ENCODE assay signal across 1 cellular context in the genomic region with DNA sequence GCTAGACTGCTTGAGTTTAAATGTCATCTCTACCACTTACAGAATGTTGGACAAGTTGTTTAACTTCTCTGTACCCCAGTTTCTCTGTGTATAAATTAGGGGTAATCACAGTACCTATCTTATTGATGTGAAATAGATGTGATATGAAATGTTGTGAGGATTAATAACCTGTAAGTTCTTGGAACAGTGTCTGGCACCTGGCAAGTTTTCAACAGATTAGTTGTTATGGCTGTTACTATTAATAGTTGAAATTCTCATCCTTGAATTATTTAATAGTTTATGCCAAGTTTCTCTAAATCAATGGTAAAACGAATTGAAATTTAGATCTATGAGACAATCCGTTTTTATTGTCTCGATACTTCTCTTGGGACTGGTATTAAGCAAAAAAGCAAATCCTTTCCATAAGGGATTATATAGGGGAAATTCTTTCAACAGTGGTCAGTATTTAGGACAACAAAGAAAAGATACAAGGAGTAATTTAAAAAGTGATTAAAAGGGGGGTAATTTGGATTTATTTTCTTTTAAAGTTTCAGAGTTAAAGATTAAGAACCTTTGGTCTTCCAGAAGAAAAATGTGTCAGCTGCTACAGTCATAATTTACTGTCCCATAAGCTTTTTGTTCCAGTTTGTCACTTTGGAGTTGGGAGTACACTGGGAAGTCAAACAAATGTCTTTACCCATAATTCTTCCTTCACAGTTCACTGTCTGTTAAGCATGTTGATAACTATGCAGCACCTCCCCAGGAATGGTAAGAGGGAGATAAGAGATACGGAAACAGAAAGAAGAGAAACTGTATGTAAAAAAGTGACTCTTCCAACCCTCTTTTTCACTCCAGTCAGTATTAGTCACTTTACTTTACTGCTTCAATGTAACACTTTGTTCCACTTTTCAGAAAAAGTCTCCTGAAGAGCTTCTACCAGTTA.
TF ChIP-seq lines count a peak whose summit lies in the region.

No MANE protein-coding gene starts in this region.

TF ChIP-seq in K562, 482 proteins besides CTCF, POLR2A, EP300 and RAD21 (continued from another document and continues in another):
- TF ChIP-seq PURB (CRISPR knock-in tag; IDR thresholded peaks at IDR 0.05; ENCODE audit: low read depth), result no peak
- TF ChIP-seq ZNF41 (CRISPR knock-in tag; conservative IDR thresholded peaks at IDR 0.05), result no peak
- no peak for TF ChIP-seq ESRRA (IDR thresholded peaks at IDR 0.05; ENCODE audit: borderline replicate concordance, low read depth)
- no peak for TF ChIP-seq POLR2H (tag; IDR thresholded peaks at IDR 0.05; ENCODE audit: low read depth)
- TF ChIP-seq, protein P1, sequence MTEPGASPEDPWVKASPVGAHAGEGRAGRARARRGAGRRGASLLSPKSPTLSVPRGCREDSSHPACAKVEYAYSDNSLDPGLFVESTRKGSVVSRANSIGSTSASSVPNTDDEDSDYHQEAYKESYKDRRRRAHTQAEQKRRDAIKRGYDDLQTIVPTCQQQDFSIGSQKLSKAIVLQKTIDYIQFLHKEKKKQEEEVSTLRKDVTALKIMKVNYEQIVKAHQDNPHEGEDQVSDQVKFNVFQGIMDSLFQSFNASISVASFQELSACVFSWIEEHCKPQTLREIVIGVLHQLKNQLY (CRISPR knock-in tag; conservative IDR thresholded peaks at IDR 0.05), result no peak
- TF ChIP-seq FIP1L1 (IDR thresholded peaks at IDR 0.05; ENCODE audit: low read depth, low read length, poor library complexity, severe bottlenecking), result no peak
- TF ChIP-seq ELF1 (tag; IDR thresholded peaks at IDR 0.05), result no peak
- peak; percentile 40 for TF ChIP-seq HMGN3 (IDR thresholded peaks at IDR 0.05; ENCODE audit: borderline replicate concordance, extremely low read depth, insufficient read length, low read depth, low read length)
- TF ChIP-seq, protein P2, sequence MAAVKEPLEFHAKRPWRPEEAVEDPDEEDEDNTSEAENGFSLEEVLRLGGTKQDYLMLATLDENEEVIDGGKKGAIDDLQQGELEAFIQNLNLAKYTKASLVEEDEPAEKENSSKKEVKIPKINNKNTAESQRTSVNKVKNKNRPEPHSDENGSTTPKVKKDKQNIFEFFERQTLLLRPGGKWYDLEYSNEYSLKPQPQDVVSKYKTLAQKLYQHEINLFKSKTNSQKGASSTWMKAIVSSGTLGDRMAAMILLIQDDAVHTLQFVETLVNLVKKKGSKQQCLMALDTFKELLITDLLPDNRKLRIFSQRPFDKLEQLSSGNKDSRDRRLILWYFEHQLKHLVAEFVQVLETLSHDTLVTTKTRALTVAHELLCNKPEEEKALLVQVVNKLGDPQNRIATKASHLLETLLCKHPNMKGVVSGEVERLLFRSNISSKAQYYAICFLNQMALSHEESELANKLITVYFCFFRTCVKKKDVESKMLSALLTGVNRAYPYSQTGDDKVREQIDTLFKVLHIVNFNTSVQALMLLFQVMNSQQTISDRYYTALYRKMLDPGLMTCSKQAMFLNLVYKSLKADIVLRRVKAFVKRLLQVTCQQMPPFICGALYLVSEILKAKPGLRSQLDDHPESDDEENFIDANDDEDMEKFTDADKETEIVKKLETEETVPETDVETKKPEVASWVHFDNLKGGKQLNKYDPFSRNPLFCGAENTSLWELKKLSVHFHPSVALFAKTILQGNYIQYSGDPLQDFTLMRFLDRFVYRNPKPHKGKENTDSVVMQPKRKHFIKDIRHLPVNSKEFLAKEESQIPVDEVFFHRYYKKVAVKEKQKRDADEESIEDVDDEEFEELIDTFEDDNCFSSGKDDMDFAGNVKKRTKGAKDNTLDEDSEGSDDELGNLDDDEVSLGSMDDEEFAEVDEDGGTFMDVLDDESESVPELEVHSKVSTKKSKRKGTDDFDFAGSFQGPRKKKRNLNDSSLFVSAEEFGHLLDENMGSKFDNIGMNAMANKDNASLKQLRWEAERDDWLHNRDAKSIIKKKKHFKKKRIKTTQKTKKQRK (IDR thresholded peaks at IDR 0.05; ENCODE audit: borderline replicate concordance, low read depth, low read length), result no peak
- TF ChIP-seq MEIS2 (IDR thresholded peaks at IDR 0.05; ENCODE audit: partially characterized antibody), result peak; percentile 98
- TF ChIP-seq SRF (CRISPR knock-in tag; IDR thresholded peaks at IDR 0.05), result 0 out of 4 replicates have a peak, but pooled peaks of 1 of the 2 experiments have one; percentile 48
- TF ChIP-seq, protein P3, sequence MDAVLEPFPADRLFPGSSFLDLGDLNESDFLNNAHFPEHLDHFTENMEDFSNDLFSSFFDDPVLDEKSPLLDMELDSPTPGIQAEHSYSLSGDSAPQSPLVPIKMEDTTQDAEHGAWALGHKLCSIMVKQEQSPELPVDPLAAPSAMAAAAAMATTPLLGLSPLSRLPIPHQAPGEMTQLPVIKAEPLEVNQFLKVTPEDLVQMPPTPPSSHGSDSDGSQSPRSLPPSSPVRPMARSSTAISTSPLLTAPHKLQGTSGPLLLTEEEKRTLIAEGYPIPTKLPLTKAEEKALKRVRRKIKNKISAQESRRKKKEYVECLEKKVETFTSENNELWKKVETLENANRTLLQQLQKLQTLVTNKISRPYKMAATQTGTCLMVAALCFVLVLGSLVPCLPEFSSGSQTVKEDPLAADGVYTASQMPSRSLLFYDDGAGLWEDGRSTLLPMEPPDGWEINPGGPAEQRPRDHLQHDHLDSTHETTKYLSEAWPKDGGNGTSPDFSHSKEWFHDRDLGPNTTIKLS (IDR thresholded peaks at IDR 0.05; ENCODE audit: borderline replicate concordance, low read depth), result peak; percentile 15; the same call in 1 of the 2 replicates
- peak; percentile 90 for TF ChIP-seq TAL1 (IDR thresholded peaks at IDR 0.05)
- peak; percentile 85 for TF ChIP-seq ZNF766 (CRISPR knock-in tag; conservative IDR thresholded peaks at IDR 0.05)
- peak; percentile 78 for TF ChIP-seq STAT5A (IDR thresholded peaks at IDR 0.05; ENCODE audit: borderline replicate concordance, low read length)
- peak; percentile 37; the same call in 1 of the 2 replicates for TF ChIP-seq MYC (IDR thresholded peaks at IDR 0.05; ENCODE audit: low read depth, low read length)
- TF ChIP-seq MYC (CRISPR knock-in tag; IDR thresholded peaks at IDR 0.05; ENCODE audit: borderline replicate concordance, low read depth), result no peak
- TF ChIP-seq KDM1A (IDR thresholded peaks at IDR 0.05), result peak; percentile 56 to 67; a peak in 3 of 4 replicates
- TF ChIP-seq NBN (IDR thresholded peaks at IDR 0.05; ENCODE audit: low read depth), result peak; percentile 83; the same call in 1 of the 2 replicates
- no peak for TF ChIP-seq MAFF (IDR thresholded peaks at IDR 0.05; ENCODE audit: low read length)
- TF ChIP-seq SAP30 (IDR thresholded peaks at IDR 0.05; ENCODE audit: borderline replicate concordance, insufficient read depth, low read depth, low read length, poor library complexity, severe bottlenecking), result no peak
- no peak for TF ChIP-seq NRF1 (conservative IDR thresholded peaks at IDR 0.05 in 1 of 2, IDR thresholded peaks at IDR 0.05 in 1 of 2)
- peak; percentile 91 for TF ChIP-seq CBFA2T2 (conservative IDR thresholded peaks at IDR 0.05)
- peak; percentile 77 for TF ChIP-seq SMAD4 (CRISPR knock-in tag; conservative IDR thresholded peaks at IDR 0.05)
- TF ChIP-seq HDAC2 (IDR thresholded peaks at IDR 0.05), result peak; percentile 79; the same call in 1 of the 2 replicates
- peak; percentile 93 for TF ChIP-seq LEF1 (IDR thresholded peaks at IDR 0.05)
- peak; percentile 95 for TF ChIP-seq TEAD4 (IDR thresholded peaks at IDR 0.05; ENCODE audit: low read length)
- no peak for TF ChIP-seq TEAD4 (CRISPR knock-in tag; IDR thresholded peaks at IDR 0.05; ENCODE audit: borderline replicate concordance)
- no peak for TF ChIP-seq ZNF174 (CRISPR knock-in tag; IDR thresholded peaks at IDR 0.05)
- no peak for TF ChIP-seq ZNF224 (CRISPR knock-in tag; IDR thresholded peaks at IDR 0.05)
- TF ChIP-seq RNF2 (IDR thresholded peaks at IDR 0.05), result peak; percentile 85
- peak; percentile 36 for TF ChIP-seq TOE1 (IDR thresholded peaks at IDR 0.05; ENCODE audit: borderline replicate concordance)
- TF ChIP-seq TOE1 (CRISPR knock-in tag; IDR thresholded peaks at IDR 0.05; ENCODE audit: borderline replicate concordance, low read depth), result no peak
- TF ChIP-seq, protein P4, sequence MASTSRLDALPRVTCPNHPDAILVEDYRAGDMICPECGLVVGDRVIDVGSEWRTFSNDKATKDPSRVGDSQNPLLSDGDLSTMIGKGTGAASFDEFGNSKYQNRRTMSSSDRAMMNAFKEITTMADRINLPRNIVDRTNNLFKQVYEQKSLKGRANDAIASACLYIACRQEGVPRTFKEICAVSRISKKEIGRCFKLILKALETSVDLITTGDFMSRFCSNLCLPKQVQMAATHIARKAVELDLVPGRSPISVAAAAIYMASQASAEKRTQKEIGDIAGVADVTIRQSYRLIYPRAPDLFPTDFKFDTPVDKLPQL (IDR thresholded peaks at IDR 0.05; ENCODE audit: extremely low read depth, insufficient read length), result no peak
- peak; percentile 87 to 90 for TF ChIP-seq TRIM24 (IDR thresholded peaks at IDR 0.05)
- TF ChIP-seq ZNF239 (CRISPR knock-in tag; IDR thresholded peaks at IDR 0.05), result peak; percentile 21; the same call in 1 of the 2 replicates
- TF ChIP-seq, protein P5, sequence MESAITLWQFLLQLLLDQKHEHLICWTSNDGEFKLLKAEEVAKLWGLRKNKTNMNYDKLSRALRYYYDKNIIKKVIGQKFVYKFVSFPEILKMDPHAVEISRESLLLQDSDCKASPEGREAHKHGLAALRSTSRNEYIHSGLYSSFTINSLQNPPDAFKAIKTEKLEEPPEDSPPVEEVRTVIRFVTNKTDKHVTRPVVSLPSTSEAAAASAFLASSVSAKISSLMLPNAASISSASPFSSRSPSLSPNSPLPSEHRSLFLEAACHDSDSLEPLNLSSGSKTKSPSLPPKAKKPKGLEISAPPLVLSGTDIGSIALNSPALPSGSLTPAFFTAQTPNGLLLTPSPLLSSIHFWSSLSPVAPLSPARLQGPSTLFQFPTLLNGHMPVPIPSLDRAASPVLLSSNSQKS (CRISPR knock-in tag; IDR thresholded peaks at IDR 0.05), result no peak
- TF ChIP-seq XRCC3 (IDR thresholded peaks at IDR 0.05), result no peak
- peak; percentile 43 to 88; a peak in 1 of 4 replicates for TF ChIP-seq ARNT (IDR thresholded peaks at IDR 0.05)
- TF ChIP-seq EHMT2 (IDR thresholded peaks at IDR 0.05), result peak; percentile 66
- TF ChIP-seq NONO (IDR thresholded peaks at IDR 0.05; ENCODE audit: low read depth in 2 of 2, low read length in 1 of 2), result 0 out of 4 replicates have a peak, but pooled peaks of 1 of the 2 experiments have one; percentile 40
- TF ChIP-seq MBD2 (IDR thresholded peaks at IDR 0.05; ENCODE audit: borderline replicate concordance, low read depth), result peak; percentile 69
- TF ChIP-seq, protein P6, sequence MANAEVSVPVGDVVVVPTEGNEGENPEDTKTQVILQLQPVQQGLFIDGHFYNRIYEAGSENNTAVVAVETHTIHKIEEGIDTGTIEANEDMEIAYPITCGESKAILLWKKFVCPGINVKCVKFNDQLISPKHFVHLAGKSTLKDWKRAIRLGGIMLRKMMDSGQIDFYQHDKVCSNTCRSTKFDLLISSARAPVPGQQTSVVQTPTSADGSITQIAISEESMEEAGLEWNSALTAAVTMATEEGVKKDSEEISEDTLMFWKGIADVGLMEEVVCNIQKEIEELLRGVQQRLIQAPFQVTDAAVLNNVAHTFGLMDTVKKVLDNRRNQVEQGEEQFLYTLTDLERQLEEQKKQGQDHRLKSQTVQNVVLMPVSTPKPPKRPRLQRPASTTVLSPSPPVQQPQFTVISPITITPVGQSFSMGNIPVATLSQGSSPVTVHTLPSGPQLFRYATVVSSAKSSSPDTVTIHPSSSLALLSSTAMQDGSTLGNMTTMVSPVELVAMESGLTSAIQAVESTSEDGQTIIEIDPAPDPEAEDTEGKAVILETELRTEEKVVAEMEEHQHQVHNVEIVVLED (CRISPR knock-in tag; IDR thresholded peaks at IDR 0.05), result no peak
- TF ChIP-seq BCOR (IDR thresholded peaks at IDR 0.05), result 0 out of 2 replicates have a peak, but pooled peaks have one; percentile 31
- 0 out of 2 replicates have a peak, but pooled peaks have one; percentile 36 for TF ChIP-seq MXI1 (IDR thresholded peaks at IDR 0.05; ENCODE audit: low read depth, low read length)
- TF ChIP-seq, protein P7, sequence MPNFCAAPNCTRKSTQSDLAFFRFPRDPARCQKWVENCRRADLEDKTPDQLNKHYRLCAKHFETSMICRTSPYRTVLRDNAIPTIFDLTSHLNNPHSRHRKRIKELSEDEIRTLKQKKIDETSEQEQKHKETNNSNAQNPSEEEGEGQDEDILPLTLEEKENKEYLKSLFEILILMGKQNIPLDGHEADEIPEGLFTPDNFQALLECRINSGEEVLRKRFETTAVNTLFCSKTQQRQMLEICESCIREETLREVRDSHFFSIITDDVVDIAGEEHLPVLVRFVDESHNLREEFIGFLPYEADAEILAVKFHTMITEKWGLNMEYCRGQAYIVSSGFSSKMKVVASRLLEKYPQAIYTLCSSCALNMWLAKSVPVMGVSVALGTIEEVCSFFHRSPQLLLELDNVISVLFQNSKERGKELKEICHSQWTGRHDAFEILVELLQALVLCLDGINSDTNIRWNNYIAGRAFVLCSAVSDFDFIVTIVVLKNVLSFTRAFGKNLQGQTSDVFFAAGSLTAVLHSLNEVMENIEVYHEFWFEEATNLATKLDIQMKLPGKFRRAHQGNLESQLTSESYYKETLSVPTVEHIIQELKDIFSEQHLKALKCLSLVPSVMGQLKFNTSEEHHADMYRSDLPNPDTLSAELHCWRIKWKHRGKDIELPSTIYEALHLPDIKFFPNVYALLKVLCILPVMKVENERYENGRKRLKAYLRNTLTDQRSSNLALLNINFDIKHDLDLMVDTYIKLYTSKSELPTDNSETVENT (CRISPR knock-in tag; IDR thresholded peaks at IDR 0.05), result no peak
- TF ChIP-seq, protein P8, sequence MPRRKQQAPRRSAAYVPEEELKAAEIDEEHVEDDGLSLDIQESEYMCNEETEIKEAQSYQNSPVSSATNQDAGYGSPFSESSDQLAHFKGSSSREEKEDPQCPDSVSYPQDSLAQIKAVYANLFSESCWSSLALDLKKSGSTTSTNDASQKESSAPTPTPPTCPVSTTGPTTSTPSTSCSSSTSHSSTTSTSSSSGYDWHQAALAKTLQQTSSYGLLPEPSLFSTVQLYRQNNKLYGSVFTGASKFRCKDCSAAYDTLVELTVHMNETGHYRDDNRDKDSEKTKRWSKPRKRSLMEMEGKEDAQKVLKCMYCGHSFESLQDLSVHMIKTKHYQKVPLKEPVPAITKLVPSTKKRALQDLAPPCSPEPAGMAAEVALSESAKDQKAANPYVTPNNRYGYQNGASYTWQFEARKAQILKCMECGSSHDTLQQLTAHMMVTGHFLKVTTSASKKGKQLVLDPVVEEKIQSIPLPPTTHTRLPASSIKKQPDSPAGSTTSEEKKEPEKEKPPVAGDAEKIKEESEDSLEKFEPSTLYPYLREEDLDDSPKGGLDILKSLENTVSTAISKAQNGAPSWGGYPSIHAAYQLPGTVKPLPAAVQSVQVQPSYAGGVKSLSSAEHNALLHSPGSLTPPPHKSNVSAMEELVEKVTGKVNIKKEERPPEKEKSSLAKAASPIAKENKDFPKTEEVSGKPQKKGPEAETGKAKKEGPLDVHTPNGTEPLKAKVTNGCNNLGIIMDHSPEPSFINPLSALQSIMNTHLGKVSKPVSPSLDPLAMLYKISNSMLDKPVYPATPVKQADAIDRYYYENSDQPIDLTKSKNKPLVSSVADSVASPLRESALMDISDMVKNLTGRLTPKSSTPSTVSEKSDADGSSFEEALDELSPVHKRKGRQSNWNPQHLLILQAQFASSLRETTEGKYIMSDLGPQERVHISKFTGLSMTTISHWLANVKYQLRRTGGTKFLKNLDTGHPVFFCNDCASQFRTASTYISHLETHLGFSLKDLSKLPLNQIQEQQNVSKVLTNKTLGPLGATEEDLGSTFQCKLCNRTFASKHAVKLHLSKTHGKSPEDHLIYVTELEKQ (CRISPR knock-in tag; IDR thresholded peaks at IDR 0.05), result no peak
- TF ChIP-seq ZNF696 (CRISPR knock-in tag; conservative IDR thresholded peaks at IDR 0.05), result no peak
- TF ChIP-seq NFATC3 (IDR thresholded peaks at IDR 0.05), result no peak
